22 cellular contexts compared by ENCODE assay signal in genomic region chr6:116761779-116762178, GRCh38. TPM values are rescaled to one million over a fixed set of nuclear protein-coding genes. Genes with fewer than 3 reads are reported as not detected.
"Had no signal": no experiment of that assay in that cellular context is flagged by ENCODE, and none has a peak within 500 bp of the region (broad histone marks: within the 10 kb centered on the region; RNA-seq: fewer than 3 reads in every experiment).

No MANE protein-coding gene starts in this region.

- H3K4me3 Mint-ChIP-seq: activated CD4-positive, alpha-beta memory T cell treated with anti-CD3 and anti-CD28 coated beads, Interleukin-2, amount 10 ng/mL, durations not matched to agents 7 days and 5 days; activated CD4-positive, alpha-beta T cell treated with anti-CD3 and anti-CD28 coated beads, Interleukin-2, amount 10 ng/mL, durations not matched to agents 24 days and 14 days; activated naive CD8-positive, alpha-beta T cell treated with anti-CD3 and anti-CD28 coated beads, Interleukin-2, amount 10 ng/mL, durations not matched to agents 7 days and 5 days; activated T-cell treated with anti-CD3 and anti-CD28 coated beads, Interleukin-2, amount 50 U/mL, for 24 hours; immature natural killer cell; naive thymus-derived CD4-positive, alpha-beta T cell; neural crest cell had no signal

- H3K4me3 ChIP-seq: coronary artery, esophagus squamous epithelium, left lung, lung, upper lobe of right lung had no signal

- H3K36me3 ChIP-seq: esophagus squamous epithelium, left lung, upper lobe of right lung had no signal

- ATAC-seq: left lung; naive thymus-derived CD4-positive, alpha-beta T cell; upper lobe of right lung had no signal

- H3K27ac Mint-ChIP-seq: activated CD4-positive, alpha-beta memory T cell treated with anti-CD3 and anti-CD28 coated beads, Interleukin-2, amount 10 ng/mL, durations not matched to agents 7 days and 5 days; activated CD4-positive, alpha-beta T cell treated with anti-CD3 and anti-CD28 coated beads, Interleukin-2, amount 10 ng/mL, durations not matched to agents 24 days and 14 days; activated naive CD8-positive, alpha-beta T cell treated with anti-CD3 and anti-CD28 coated beads, Interleukin-2, amount 10 ng/mL, durations not matched to agents 7 days and 5 days; activated T-cell treated with anti-CD3 and anti-CD28 coated beads, Interleukin-2, amount 50 U/mL, for 24 hours; immature natural killer cell; naive thymus-derived CD4-positive, alpha-beta T cell had no signal

- H3K27ac ChIP-seq: coronary artery, esophagus squamous epithelium, left lung, upper lobe of right lung had no signal

- H3K9me3 Mint-ChIP-seq: activated CD4-positive, alpha-beta memory T cell treated with anti-CD3 and anti-CD28 coated beads, Interleukin-2, amount 10 ng/mL, durations not matched to agents 7 days and 5 days; activated CD4-positive, alpha-beta T cell treated with anti-CD3 and anti-CD28 coated beads, Interleukin-2, amount 10 ng/mL, durations not matched to agents 24 days and 14 days; activated naive CD8-positive, alpha-beta T cell treated with anti-CD3 and anti-CD28 coated beads, Interleukin-2, amount 10 ng/mL, durations not matched to agents 7 days and 5 days; activated T-cell treated with anti-CD3 and anti-CD28 coated beads, Interleukin-2, amount 50 U/mL, for 24 hours; immature natural killer cell; neural crest cell had no signal

- H3K9me3 ChIP-seq: esophagus squamous epithelium, left lung, upper lobe of right lung had no signal

- DNase-seq: activated CD4-positive, alpha-beta memory T cell treated with anti-CD3 and anti-CD28 coated beads, Interleukin-2, amount 10 ng/mL, durations not matched to agents 7 days and 5 days; activated CD4-positive, alpha-beta T cell treated with anti-CD3 and anti-CD28 coated beads, Interleukin-2, amount 10 ng/mL, durations not matched to agents 24 days and 14 days; activated CD4-positive, CD25-positive, alpha-beta regulatory T cell; activated naive CD4-positive, alpha-beta T cell treated with Interleukin-2 at 50 U/mL for 16 hours; activated naive CD8-positive, alpha-beta T cell treated with anti-CD3 and anti-CD28 coated beads, Interleukin-2, amount 10 ng/mL, durations not matched to agents 7 days and 5 days; activated T-cell treated with anti-CD3 and anti-CD28 coated beads, Interleukin-2, amount 50 U/mL, for 24 hours; amygdala; cerebellar nuclear complex; esophagus squamous epithelium; immature natural killer cell; left lung; naive thymus-derived CD4-positive, alpha-beta T cell; retina; stimulated activated CD4-positive, alpha-beta T cell treated with anti-CD3 and anti-CD28 coated beads, Interleukin-2, amount 100 ng/mL, for 48 hours; stimulated activated CD8-positive, alpha-beta memory T cell treated with anti-CD3 and anti-CD28 coated beads, Interleukin-4, amount 100 ng/mL, for 48 hours; stimulated activated naive CD4-positive, alpha-beta T cell; T-helper 9 cell; upper lobe of right lung had no signal

RNA-seq across cellular contexts. Expression of gene FAM162B, which starts 3.7 kb away (rescaled TPM):
- total RNA-seq: activated CD4-positive, alpha-beta memory T cell treated with anti-CD3 and anti-CD28 coated beads, Interleukin-2, amount 10 ng/mL, durations not matched to agents 7 days and 5 days; activated CD4-positive, alpha-beta T cell treated with anti-CD3 and anti-CD28 coated beads, Interleukin-2, amount 10 ng/mL, durations not matched to agents 24 days and 14 days; activated naive CD8-positive, alpha-beta T cell treated with anti-CD3 and anti-CD28 coated beads, Interleukin-2, amount 10 ng/mL, durations not matched to agents 7 days and 5 days; naive thymus-derived CD4-positive, alpha-beta T cell; T-helper 1 cell treated with Interleukin-12 subunit alpha and Interleukin-12 subunit beta and Interleukin-4 antibody, amounts not matched to agents 30 ng/mL and 1 ng/mL, for 36 hours had no signal
